ENCODE assay signal across 8 cellular contexts in genomic region chr6:136607932-136608772, GRCh38. TPM values are rescaled to one million over a fixed set of nuclear protein-coding genes. Genes with fewer than 3 reads are reported as not detected.
DNase-seq lines count a peak whose midpoint lies in the region; ATAC-seq and TF ChIP-seq lines count a peak whose summit lies in the region.

No MANE protein-coding gene starts in this region.

- no peaks in the 10 kb centered on the region for H3K79me2 ChIP-seq in PC-3 (ENCODE audit: low read length)

- DNase-seq in COLO668 (lab: John Stamatoyannopoulos, UW; ENCODE audit: unreplicated experiment) (peak; percentile 67), PC-3 (peak; percentile 76), fibroblast of the aortic adventitia (ENCODE audit: low read depth) (peak; percentile 57), ovary (peak in 3 of 5 donors; percentile 42 to 66 (median 62)), upper lobe of left lung (peak in 1 of 2 donors; percentile 82)
- peak; percentile 76 for DNase-seq in activated T-cell treated with anti-CD3 and anti-CD28 coated beads, Interleukin-2, amount 50 U/mL, for 4 hours

- H3K27me3 Mint-ChIP-seq in activated T-cell treated with anti-CD3 and anti-CD28 coated beads, Interleukin-2, amount 50 U/mL, for 4 hours (ENCODE audit: low read depth), result no peaks in the 10 kb centered on the region

- ATAC-seq in GM19351 (IDR thresholded peaks at IDR 0.05; ENCODE audit: unreplicated experiment) (peak; percentile 94), HG03520 (IDR thresholded peaks at IDR 0.05; ENCODE audit: unreplicated experiment) (peak; percentile 84), PC-3 (no peak), upper lobe of left lung (ENCODE audit: low FRiP score in 2 of 2) (peak; percentile 71 to 78)
- ATAC-seq in activated T-cell treated with anti-CD3 and anti-CD28 coated beads, Interleukin-2, amount 50 U/mL, for 4 hours, result peak; percentile 91 to 94

- H3K9me2 ChIP-seq in PC-3 (replicated peaks; ENCODE audit: low read length), result no peaks in the 10 kb centered on the region

- peaks cover 43% of the 10 kb centered on the region for H3K4me1 ChIP-seq in PC-3 (ENCODE audit: insufficient read depth, low read length)
- peaks cover 18% of the 10 kb centered on the region for H3K4me1 ChIP-seq in ovary (ENCODE audit: insufficient read depth)
- peaks cover 23 to 34% (median 25%) of the 10 kb centered on the region in 4 donors for H3K4me1 ChIP-seq in upper lobe of left lung

- peaks cover 4% of the 10 kb centered on the region for H3F3A ChIP-seq in PC-3 (ENCODE audit: low read length, unreplicated experiment)

- peak overlapping the region; percentile 97 for H3K27ac ChIP-seq in PC-3 (ENCODE audit: low read length)
- H3K27ac ChIP-seq in ovary, result no peak overlapping the region
- H3K27ac ChIP-seq in upper lobe of left lung, result peak overlapping the region in 2 of 4 donors; percentile 23 to 78

- H3K36me3 ChIP-seq in PC-3 (ENCODE audit: low read depth, low read length), result no peaks in the 10 kb centered on the region
- no peaks in the 10 kb centered on the region for H3K36me3 ChIP-seq in ovary
- H3K36me3 ChIP-seq in upper lobe of left lung, result peaks cover 0 to 24% (median 8%) of the 10 kb centered on the region in 4 donors

- H4K20me1 ChIP-seq in PC-3 (ENCODE audit: low read length), result no peaks in the 10 kb centered on the region

- no TSS peak for BruUV-seq in PC-3 (replicated peaks; lab: Mats Ljungman, UMichigan)

- peak overlapping the region; percentile 73 for H3K9ac ChIP-seq in PC-3 (ENCODE audit: low read length)

- WGBS in ovary, 3 donors, result 84 to 91% (median 87%) methylated on average over 12 of the region's 12 CpGs
- 61 to 66% methylated on average over 12 of the region's 12 CpGs for WGBS in upper lobe of left lung, 2 donors

- no peaks in the 10 kb centered on the region for H3K9me3 Mint-ChIP-seq in activated T-cell treated with anti-CD3 and anti-CD28 coated beads, Interleukin-2, amount 50 U/mL, for 4 hours

- H3K4me1 Mint-ChIP-seq in activated T-cell treated with anti-CD3 and anti-CD28 coated beads, Interleukin-2, amount 50 U/mL, for 4 hours (ENCODE audit: low read depth), result peaks cover 12% of the 10 kb centered on the region

- CTCF ChIA-PET in PC-3 (lab: Charles Lee), result interaction anchor here (1.3 kb wide), 1 partner anchor 184 kb away, joined by 12 read pairs; the partner anchor contains the start of gene MAP3K5

- POLR2A ChIA-PET in PC-3 (lab: Charles Lee; ENCODE audit: unreplicated experiment), result no interaction called here

- intact Hi-C loops in PC-3 (cut with micrococcal nuclease), result loop anchor here (1.0 kb wide), 1 partner anchor 36 kb away; no protein-coding TSS in a partner anchor
- intact Hi-C loops in ovary (cut with DNase I), result loop anchor here in 1 of 4 donors (10.0 kb wide), 1 partner anchor 187 kb away; the partner anchor contains the start of gene MAP3K5

- H3K4me3 ChIP-seq in PC-3 (ENCODE audit: low read length) (no peak overlapping the region), fibroblast of the aortic adventitia (ENCODE audit: low read depth, low read length) (no peak overlapping the region), ovary (no peak overlapping the region), upper lobe of left lung (no peak overlapping the region)

- no peak overlapping the region for H2AFZ ChIP-seq in PC-3 (ENCODE audit: low read length)

- H3K9me3 ChIP-seq in PC-3 (ENCODE audit: low read length), result no peaks in the 10 kb centered on the region
- no peaks in the 10 kb centered on the region for H3K9me3 ChIP-seq in ovary
- H3K9me3 ChIP-seq in upper lobe of left lung, result no peaks in the 10 kb centered on the region

- TF ChIP-seq EP300 in ovary (IDR thresholded peaks at IDR 0.05), result no peak
- TF ChIP-seq EP300 in upper lobe of left lung (IDR thresholded peaks at IDR 0.05), result no peak

- H3K27me3 ChIP-seq in PC-3 (ENCODE audit: low read length) (no peaks in the 10 kb centered on the region), ovary (no peaks in the 10 kb centered on the region), upper lobe of left lung (no peaks in the 10 kb centered on the region)

- TF ChIP-seq CTCF in PC-3 (conservative IDR thresholded peaks at IDR 0.05; ENCODE audit: low read depth, low read length) (peak; percentile 73), fibroblast of the aortic adventitia (IDR thresholded peaks at IDR 0.05; ENCODE audit: insufficient read depth, low read length) (peak; percentile 88), ovary (IDR thresholded peaks at IDR 0.05) (peak in 2 of 3 donors; percentile 23 to 32), upper lobe of left lung (IDR thresholded peaks at IDR 0.05) (peak; percentile 60 to 84 (median 78))

- H3K4me3 Mint-ChIP-seq in activated T-cell treated with anti-CD3 and anti-CD28 coated beads, Interleukin-2, amount 50 U/mL, for 4 hours, result no peak overlapping the region

- peak overlapping the region; percentile 60 for H3K4me2 ChIP-seq in PC-3 (ENCODE audit: low read length)

- TF ChIP-seq POLR2A in ovary (IDR thresholded peaks at IDR 0.05) (no peak), upper lobe of left lung (IDR thresholded peaks at IDR 0.05) (no peak)

- peaks cover 22% of the 10 kb centered on the region for H3K36me3 Mint-ChIP-seq in activated T-cell treated with anti-CD3 and anti-CD28 coated beads, Interleukin-2, amount 50 U/mL, for 4 hours (ENCODE audit: insufficient read depth)

RNA-seq across cellular contexts. Expression of gene MAP7, which starts 57.9 kb away (rescaled TPM):
- total RNA-seq in PC-3 (2014; rRNA removed), result 13.9 and 25.3 TPM in 2 replicates
- total RNA-seq in activated T-cell treated with anti-CD3 and anti-CD28 coated beads, Interleukin-2, amount 50 U/mL, for 4 hours, result 1 to 10 TPM in 1 of 3 donors, under 1 TPM in 2; 0.46 to 1.3 (median 0.49) TPM
- total RNA-seq in fibroblast of the aortic adventitia (ENCODE audit: low replicate concordance), result 0.36 and 0.49 TPM in 2 replicates
- total RNA-seq in ovary, result 10 to 100 TPM in 1 of 7 donors, 1 to 10 TPM in 6; 2.6 to 13.0 (median 3.6) TPM
- 1 to 10 TPM; 1.2 to 3.7 TPM for polyA plus RNA-seq in ovary
- total RNA-seq in upper lobe of left lung, result 10 to 100 TPM; 18.1 to 26.6 (median 24.2) TPM

Comparison
In these comparisons a context has a peak if more than half of its experiments do, and no peak if none do; other contexts are left out.
1. CTCF ChIP-seq: peak in every context shown above with its lines; median percentile 88 in fibroblast of the aortic adventitia; 78 in upper lobe of left lung; 73 in PC-3; 28 in ovary.